ENCODE assay signal across 7 cellular contexts in the genomic region with DNA sequence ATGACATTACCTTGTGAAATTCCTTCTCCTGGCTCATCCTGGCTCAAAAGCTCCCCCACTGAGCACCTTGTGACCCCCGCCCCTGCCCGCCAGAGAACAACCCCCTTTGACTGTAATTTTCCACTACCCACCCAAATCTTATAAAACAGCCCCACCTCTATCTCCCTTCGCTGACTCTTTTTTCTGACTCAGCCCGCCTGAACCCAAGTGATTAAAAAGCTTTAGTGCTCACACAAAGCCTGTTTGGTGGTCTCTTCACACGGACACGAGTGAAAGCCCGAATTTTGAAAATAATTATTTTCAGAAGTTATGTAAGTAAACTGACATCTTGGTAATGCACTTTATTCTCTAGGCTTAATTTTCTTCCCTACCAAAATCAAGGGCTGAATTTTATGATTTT.
DNase-seq lines count a peak whose midpoint lies in the region; TF ChIP-seq lines count a peak whose summit lies in the region.
"Not testable (repeated sequence)": the region's sequence is repeated elsewhere in the genome, so short reads cannot be mapped to it uniquely, and the experiment has no call there.

No MANE protein-coding gene starts in this region.

- H3K23ac ChIP-seq in mesendoderm (ENCODE audit: low read length); trophoblast cell (ENCODE audit: low read length): not testable (repeated sequence)

- H2BK5ac ChIP-seq in mesendoderm (ENCODE audit: low read length); trophoblast cell (ENCODE audit: low read depth, low read length, poor library complexity): not testable (repeated sequence)

- H3K27ac ChIP-seq in HUES48 (ENCODE audit: low read depth, low read length) = peak overlapping the region; percentile 76
- H3K27ac ChIP-seq in endodermal cell (ENCODE audit: low read depth, low read length); iPS-18a (ENCODE audit: low read length); mesendoderm (ENCODE audit: low read depth, low read length); trophoblast cell (ENCODE audit: low read depth, low read length): not testable (repeated sequence)

- H3K56ac ChIP-seq in mesendoderm (ENCODE audit: low read length) = not testable (repeated sequence)

- not testable (repeated sequence) for H4K91ac ChIP-seq in trophoblast cell (ENCODE audit: low read depth, low read length)

- H3K36me3 ChIP-seq in ES-I3 (ENCODE audit: insufficient read depth, low read length); HUES48 (ENCODE audit: control insufficient read depth, insufficient read depth, low read length); NT2/D1 (ENCODE audit: insufficient read depth, insufficient read length, low read length); endodermal cell (ENCODE audit: control insufficient read depth, insufficient read depth, low read length); iPS-18a (ENCODE audit: control insufficient read depth, low read depth, low read length); mesendoderm (ENCODE audit: control insufficient read depth, insufficient read depth, low read length); trophoblast cell (ENCODE audit: control insufficient read depth in 1 of 2, insufficient read depth in 2 of 2, low read length in 2 of 2): not testable (repeated sequence)

- H3K27me3 Mint-ChIP-seq in endodermal cell (ENCODE audit: insufficient read depth) = not testable (repeated sequence)

- not testable (repeated sequence) for H3K27me3 ChIP-seq in HUES48 (ENCODE audit: control insufficient read depth, insufficient read depth, low read length); NT2/D1 (ENCODE audit: insufficient read depth, insufficient read length); endodermal cell (ENCODE audit: control insufficient read depth, insufficient read depth, low read length, poor library complexity, severe bottlenecking); iPS-18a (ENCODE audit: control insufficient read depth, insufficient read depth, low read length); mesendoderm (ENCODE audit: insufficient read depth, low read length, poor library complexity); trophoblast cell (ENCODE audit: insufficient read depth, low read length)

- not testable (repeated sequence) for H4K5ac ChIP-seq in mesendoderm (ENCODE audit: low read length)

- TF ChIP-seq CTCF in endodermal cell (conservative IDR thresholded peaks at IDR 0.05) = not testable (repeated sequence)

- WGBS in endodermal cell (ENCODE audit: insufficient coverage in 1 of 2, insufficient read length in 1 of 2), 2 experiments = 11 to 36% methylated on average over 2 to 7 of the region's 7 CpGs
- no CpG with 5 or more reads among the region's 7 CpGs for WGBS in mesendoderm (ENCODE audit: extremely low coverage, insufficient coverage, low lambda C conversion rate)
- no CpG with 5 or more reads among the region's 7 CpGs for WGBS in trophoblast cell (ENCODE audit: extremely low coverage, insufficient coverage, insufficient read length)

- not testable (repeated sequence) for H3K9me3 Mint-ChIP-seq in endodermal cell

- not testable (repeated sequence) for DNase-seq in NT2/D1 (ENCODE audit: low read depth, low spot score); trophoblast cell
- DNase-seq in endodermal cell (peak; percentile 76), mesendoderm (peak; percentile 87)

- not testable (repeated sequence) for H3K79me1 ChIP-seq in mesendoderm (ENCODE audit: low read length); trophoblast cell (ENCODE audit: low read length)

- peaks cover 41% of the 10 kb centered on the region for H3K4me1 ChIP-seq in ES-I3 (ENCODE audit: insufficient read depth, low read length)
- H3K4me1 ChIP-seq in HUES48 (ENCODE audit: control insufficient read depth, insufficient read depth, low read length) = peaks cover 51% of the 10 kb centered on the region
- not testable (repeated sequence) for H3K4me1 ChIP-seq in NT2/D1 (ENCODE audit: insufficient read depth, insufficient read length); mesendoderm (ENCODE audit: control insufficient read depth, low read depth, low read length); trophoblast cell (ENCODE audit: control insufficient read depth in 1 of 2, insufficient read depth in 2 of 2, low read length in 2 of 2)
- H3K4me1 ChIP-seq in endodermal cell (ENCODE audit: control insufficient read depth, insufficient read depth, low read length) = peaks cover 21% of the 10 kb centered on the region
- H3K4me1 ChIP-seq in iPS-18a (ENCODE audit: control insufficient read depth, low read depth, low read length) = peaks cover 47% of the 10 kb centered on the region

- not testable (repeated sequence) for H2AFZ ChIP-seq in trophoblast cell (ENCODE audit: insufficient read depth, low read length, poor library complexity)

- H3K79me2 ChIP-seq in mesendoderm (ENCODE audit: control insufficient read depth, insufficient read depth, low read length); trophoblast cell (ENCODE audit: control insufficient read depth, insufficient read depth, low read length, poor library complexity): not testable (repeated sequence)

- not testable (repeated sequence) for H2BK15ac ChIP-seq in mesendoderm (replicated peaks; ENCODE audit: low read depth)

- H3K4me1 Mint-ChIP-seq in endodermal cell = peaks cover 48% of the 10 kb centered on the region

- not testable (repeated sequence) for H3K18ac ChIP-seq in mesendoderm (ENCODE audit: low read length); trophoblast cell (ENCODE audit: low read length)

- H3K4ac ChIP-seq in mesendoderm (ENCODE audit: low read depth, low read length); trophoblast cell (ENCODE audit: low read depth, low read length): not testable (repeated sequence)

- not testable (repeated sequence) for H3K4me2 ChIP-seq in mesendoderm (ENCODE audit: low read length); trophoblast cell (ENCODE audit: low read length)

- peak overlapping the region; percentile 94 for H3K27ac Mint-ChIP-seq in endodermal cell

- not testable (repeated sequence) for H3K9me3 ChIP-seq in ES-I3 (ENCODE audit: control insufficient read depth, insufficient read depth, low read length); HUES48 (ENCODE audit: control insufficient read depth, insufficient read depth, low read length); NT2/D1 (ENCODE audit: insufficient read depth, low read length); endodermal cell (ENCODE audit: control insufficient read depth, low read length); iPS-18a (ENCODE audit: control insufficient read depth, low read depth, low read length); trophoblast cell (ENCODE audit: insufficient read depth, low read depth, low read length)

- H3K4me3 ChIP-seq in HUES48 (ENCODE audit: low read depth, low read length) (peak overlapping the region; percentile 35; the same call in 1 of the 2 replicates), NT2/D1 (ENCODE audit: insufficient read length, low read depth) (peak overlapping the region; percentile 26), endodermal cell (ENCODE audit: low read length) (peak overlapping the region; percentile 82), iPS-18a (ENCODE audit: low read length) (peak overlapping the region; percentile 40)
- H3K4me3 ChIP-seq in mesendoderm (ENCODE audit: low read length); trophoblast cell (ENCODE audit: low read depth, low read length): not testable (repeated sequence)

- not testable (repeated sequence) for H2BK120ac ChIP-seq in mesendoderm (ENCODE audit: low read depth, low read length)
- peak overlapping the region; percentile 43 for H2BK120ac ChIP-seq in trophoblast cell (ENCODE audit: insufficient read depth, low read length, poor library complexity)

- H4K12ac ChIP-seq in trophoblast cell (ENCODE audit: low read depth, low read length) = not testable (repeated sequence)

- H3K9ac ChIP-seq in ES-I3 (ENCODE audit: low read depth, low read length) = peak overlapping the region; percentile 27
- H3K9ac ChIP-seq in HUES48 (ENCODE audit: low read depth, low read length) = 0 out of 2 replicates have a peak overlapping the region, but pooled peaks have one; percentile 15
- peak overlapping the region; percentile 32 for H3K9ac ChIP-seq in NT2/D1 (ENCODE audit: insufficient read length, low read depth)
- H3K9ac ChIP-seq in endodermal cell (ENCODE audit: extremely low read depth, low read length, poor library complexity, severe bottlenecking) = peak overlapping the region; percentile 73
- peak overlapping the region; percentile 56 for H3K9ac ChIP-seq in iPS-18a (ENCODE audit: low read length)
- peak overlapping the region; percentile 39 for H3K9ac ChIP-seq in mesendoderm (ENCODE audit: low read length)
- H3K9ac ChIP-seq in trophoblast cell (ENCODE audit: low read length) = not testable (repeated sequence)

- not testable (repeated sequence) for H3K14ac ChIP-seq in trophoblast cell (ENCODE audit: low read length)

- H3K4me3 Mint-ChIP-seq in endodermal cell = peak overlapping the region; percentile 59

- not testable (repeated sequence) for H2BK12ac ChIP-seq in trophoblast cell (ENCODE audit: low read length)

- H4K8ac ChIP-seq in mesendoderm (ENCODE audit: low read depth, low read length); trophoblast cell (ENCODE audit: low read depth, low read length): not testable (repeated sequence)

- H2AK5ac ChIP-seq in mesendoderm (ENCODE audit: low read length); trophoblast cell (ENCODE audit: low read length): not testable (repeated sequence)

- not testable (repeated sequence) for H3K36me3 Mint-ChIP-seq in endodermal cell (ENCODE audit: low read depth)
